In genomic region chr6:92126088-92126487, GRCh38 we compare ENCODE assay signal across 15 cellular contexts.
"Had no signal": no experiment of that assay in that cellular context is flagged by ENCODE, and none has a peak within 500 bp of the region (broad histone marks: within the 10 kb centered on the region; RNA-seq: fewer than 3 reads in every experiment).

No MANE protein-coding gene starts in this region.

- H3K4me3 ChIP-seq: left ventricle myocardium inferior, neural progenitor cell, pancreas, uterus had no signal

- H2AFZ ChIP-seq: neural progenitor cell had no signal

- H3K9ac ChIP-seq: neural progenitor cell had no signal

- H3K4me1 ChIP-seq: left ventricle myocardium inferior, neural progenitor cell, pancreas, uterus had no signal

- H3K27ac Mint-ChIP-seq: activated CD4-positive, alpha-beta memory T cell treated with anti-CD3 and anti-CD28 coated beads, Interleukin-2, amount 10 ng/mL, durations not matched to agents 7 days and 5 days; activated naive CD8-positive, alpha-beta T cell treated with anti-CD3 and anti-CD28 coated beads, Interleukin-2, amount 10 ng/mL, durations not matched to agents 7 days and 5 days; mesothelial cell of epicardium; neural progenitor cell; stimulated activated naive CD8-positive, alpha-beta T cell treated with anti-CD3 and anti-CD28 coated beads, Interleukin-15, Interleukin-2, amounts not matched to agents 100 ng/mL and 50 ng/mL, for 24 hours; T-helper 2 cell treated with Interferon-gamma antibody and Interleukin-4, amounts not matched to agents 5 μg/mL and 100 μg/mL, for 36 hours had no signal

- H3K4me2 ChIP-seq: neural progenitor cell had no signal

- H3K27me3 ChIP-seq: neural progenitor cell, pancreas, uterus had no signal

- H3K27me3 Mint-ChIP-seq: activated CD4-positive, alpha-beta memory T cell treated with anti-CD3 and anti-CD28 coated beads, Interleukin-2, amount 10 ng/mL, durations not matched to agents 7 days and 5 days; activated naive CD8-positive, alpha-beta T cell treated with anti-CD3 and anti-CD28 coated beads, Interleukin-2, amount 10 ng/mL, durations not matched to agents 7 days and 5 days; stimulated activated naive CD8-positive, alpha-beta T cell treated with anti-CD3 and anti-CD28 coated beads, Interleukin-15, Interleukin-2, amounts not matched to agents 100 ng/mL and 50 ng/mL, for 24 hours had no signal

- H3K9me3 Mint-ChIP-seq: mesothelial cell of epicardium; neural progenitor cell; T-helper 2 cell treated with Interferon-gamma antibody and Interleukin-4, amounts not matched to agents 5 μg/mL and 100 μg/mL, for 36 hours had no signal

- H3K27ac ChIP-seq: left ventricle myocardium inferior, neural progenitor cell, pancreas, uterus had no signal

- H3K9me3 ChIP-seq: left ventricle myocardium inferior, pancreas, uterus had no signal

- DNase-seq: activated CD4-positive, alpha-beta memory T cell treated with anti-CD3 and anti-CD28 coated beads, Interleukin-2, amount 10 ng/mL, durations not matched to agents 7 days and 5 days; activated naive CD8-positive, alpha-beta T cell treated with anti-CD3 and anti-CD28 coated beads, Interleukin-2, amount 10 ng/mL, durations not matched to agents 7 days and 5 days; anterior cingulate cortex; foreskin melanocyte; head of caudate nucleus; left ventricle myocardium inferior; pancreas; retina; stimulated activated CD4-positive, alpha-beta T cell treated with anti-CD3 and anti-CD28 coated beads, Interleukin-15, amount 100 ng/mL, for 24 hours; stimulated activated CD4-positive, alpha-beta T cell treated with anti-CD3 and anti-CD28 coated beads, Interleukin-4, amount 100 ng/mL, for 24 hours; uterus had no signal

- ATAC-seq: pancreas had no signal

- H3K36me3 ChIP-seq: left ventricle myocardium inferior, neural progenitor cell, pancreas, uterus had no signal

- H3K4me1 Mint-ChIP-seq: activated CD4-positive, alpha-beta memory T cell treated with anti-CD3 and anti-CD28 coated beads, Interleukin-2, amount 10 ng/mL, durations not matched to agents 7 days and 5 days; activated naive CD8-positive, alpha-beta T cell treated with anti-CD3 and anti-CD28 coated beads, Interleukin-2, amount 10 ng/mL, durations not matched to agents 7 days and 5 days had no signal

- H3K36me3 Mint-ChIP-seq: activated naive CD8-positive, alpha-beta T cell treated with anti-CD3 and anti-CD28 coated beads, Interleukin-2, amount 10 ng/mL, durations not matched to agents 7 days and 5 days; mesothelial cell of epicardium; neural progenitor cell had no signal

- H3K4me3 Mint-ChIP-seq: activated CD4-positive, alpha-beta memory T cell treated with anti-CD3 and anti-CD28 coated beads, Interleukin-2, amount 10 ng/mL, durations not matched to agents 7 days and 5 days; activated naive CD8-positive, alpha-beta T cell treated with anti-CD3 and anti-CD28 coated beads, Interleukin-2, amount 10 ng/mL, durations not matched to agents 7 days and 5 days; mesothelial cell of epicardium; neural progenitor cell; stimulated activated naive CD8-positive, alpha-beta T cell treated with anti-CD3 and anti-CD28 coated beads, Interleukin-15, Interleukin-2, amounts not matched to agents 100 ng/mL and 50 ng/mL, for 24 hours; T-helper 2 cell treated with Interferon-gamma antibody and Interleukin-4, amounts not matched to agents 5 μg/mL and 100 μg/mL, for 36 hours had no signal
